In genomic region chr4:119873794-119874325, GRCh38 we compare ENCODE assay signal across 31 cellular contexts.
"Had no signal": no experiment of that assay in that cellular context is flagged by ENCODE, and none has a peak within 500 bp of the region (broad histone marks: within the 10 kb centered on the region; RNA-seq: fewer than 3 reads in every experiment).

No MANE protein-coding gene starts in this region.

- H3K27ac Mint-ChIP-seq: activated B cell treated with CpG ODN at 0.5 μM for 24 hours; activated CD8-positive, alpha-beta memory T cell treated with anti-CD3 and anti-CD28 coated beads, Interleukin-2, amount 10 ng/mL, durations not matched to agents 7 days and 5 days; activated CD8-positive, alpha-beta T cell treated with anti-CD3 and anti-CD28 coated beads for 36 hours; activated naive CD4-positive, alpha-beta T cell treated with anti-CD3 and anti-CD28 coated beads for 36 hours; activated naive CD4-positive, alpha-beta T cell treated with anti-CD3 and anti-CD28 coated beads, Interleukin-2, amount 50 U/mL, for 24 hours; activated naive CD8-positive, alpha-beta T cell treated with anti-CD3 and anti-CD28 coated beads for 36 hours; activated T-helper 1 cell treated with anti-CD3 and anti-CD28 coated beads, Interleukin-12 subunit alpha, Interleukin-12 subunit beta, Interleukin-2, Interleukin-4 antibody, amounts not matched to agents 30 ng/mL and 10 ng/mL and 1 ng/mL, durations not matched to agents 14 hours and 24 hours and 36 hours; activated T-helper 2 cell treated with anti-CD3 and anti-CD28 coated beads, Interferon-gamma antibody, Interleukin-2, Interleukin-4, amounts not matched to agents 10 μg/mL and 5 μg/mL and 100 μg/mL, durations not matched to agents 14 hours and 24 hours and 36 hours; effector memory CD8-positive, alpha-beta T cell; T-helper 17 cell; T-helper 2 cell treated with Interferon-gamma antibody and Interleukin-4, amounts not matched to agents 5 μg/mL and 100 μg/mL, for 36 hours had no signal

- H3K27me3 Mint-ChIP-seq: activated B cell treated with CpG ODN at 0.5 μM for 24 hours; activated naive CD8-positive, alpha-beta T cell treated with anti-CD3 and anti-CD28 coated beads for 36 hours; central memory CD8-positive, alpha-beta T cell; effector memory CD8-positive, alpha-beta T cell; T-helper 17 cell had no signal

- ATAC-seq: activated CD4-positive, CD25-positive, alpha-beta regulatory T cell treated with anti-CD3 and anti-CD28 coated beads, Interleukin-2, amount 50 U/mL, for 24 hours; activated CD8-positive, alpha-beta memory T cell treated with anti-CD3 and anti-CD28 coated beads, Interleukin-2, amount 10 ng/mL, durations not matched to agents 7 days and 5 days; activated CD8-positive, alpha-beta T cell treated with anti-CD3 and anti-CD28 coated beads for 36 hours; effector memory CD8-positive, alpha-beta T cell; foreskin keratinocyte; gastroesophageal sphincter; T-helper 17 cell had no signal

- H3K9me3 Mint-ChIP-seq: activated B cell treated with CpG ODN at 0.5 μM for 24 hours; activated CD8-positive, alpha-beta T cell treated with anti-CD3 and anti-CD28 coated beads for 36 hours; activated naive CD4-positive, alpha-beta T cell treated with anti-CD3 and anti-CD28 coated beads for 36 hours; activated naive CD4-positive, alpha-beta T cell treated with anti-CD3 and anti-CD28 coated beads, Interleukin-2, amount 50 U/mL, for 24 hours; activated naive CD8-positive, alpha-beta T cell treated with anti-CD3 and anti-CD28 coated beads for 36 hours; activated T-helper 1 cell treated with anti-CD3 and anti-CD28 coated beads, Interleukin-12 subunit alpha, Interleukin-12 subunit beta, Interleukin-2, Interleukin-4 antibody, amounts not matched to agents 30 ng/mL and 10 ng/mL and 1 ng/mL, durations not matched to agents 14 hours and 24 hours and 36 hours; activated T-helper 2 cell treated with anti-CD3 and anti-CD28 coated beads, Interferon-gamma antibody, Interleukin-2, Interleukin-4, amounts not matched to agents 10 μg/mL and 5 μg/mL and 100 μg/mL, durations not matched to agents 14 hours and 24 hours and 36 hours; T-helper 2 cell treated with Interferon-gamma antibody and Interleukin-4, amounts not matched to agents 5 μg/mL and 100 μg/mL, for 36 hours had no signal

- H3K4me3 Mint-ChIP-seq: activated B cell treated with CpG ODN at 0.5 μM for 24 hours; activated CD8-positive, alpha-beta memory T cell treated with anti-CD3 and anti-CD28 coated beads, Interleukin-2, amount 10 ng/mL, durations not matched to agents 7 days and 5 days; activated CD8-positive, alpha-beta T cell treated with anti-CD3 and anti-CD28 coated beads for 36 hours; activated naive CD4-positive, alpha-beta T cell treated with anti-CD3 and anti-CD28 coated beads for 36 hours; activated naive CD4-positive, alpha-beta T cell treated with anti-CD3 and anti-CD28 coated beads, Interleukin-2, amount 50 U/mL, for 24 hours; activated naive CD8-positive, alpha-beta T cell treated with anti-CD3 and anti-CD28 coated beads for 36 hours; activated T-helper 1 cell treated with anti-CD3 and anti-CD28 coated beads, Interleukin-12 subunit alpha, Interleukin-12 subunit beta, Interleukin-2, Interleukin-4 antibody, amounts not matched to agents 30 ng/mL and 10 ng/mL and 1 ng/mL, durations not matched to agents 14 hours and 24 hours and 36 hours; central memory CD8-positive, alpha-beta T cell; effector memory CD8-positive, alpha-beta T cell; T-helper 17 cell; T-helper 2 cell treated with Interferon-gamma antibody and Interleukin-4, amounts not matched to agents 5 μg/mL and 100 μg/mL, for 36 hours had no signal

- FAIRE-seq: bronchial epithelial cell had no signal

- DNase-seq: activated B cell treated with CpG ODN at 0.5 μM for 24 hours; activated CD4-positive, alpha-beta T cell treated with anti-CD3 and anti-CD28 coated beads for 48 hours; activated CD4-positive, alpha-beta T cell treated with anti-CD3 and anti-CD28 coated beads, Interleukin-2, amount 50 U/mL, for 1 hour; activated CD4-positive, alpha-beta T cell treated with anti-CD3 and anti-CD28 coated beads, Interleukin-2, amount 50 U/mL, for 48 hours; activated CD8-positive, alpha-beta memory T cell treated with anti-CD3 and anti-CD28 coated beads, Interleukin-2, amount 10 ng/mL, durations not matched to agents 7 days and 5 days; activated CD8-positive, alpha-beta memory T cell treated with anti-CD3 and anti-CD28 coated beads, Interleukin-2, amount 50 U/mL, for 4 hours; activated CD8-positive, alpha-beta T cell treated with anti-CD3 and anti-CD28 coated beads for 36 hours; activated effector memory CD4-positive, alpha-beta T cell treated with anti-CD3 and anti-CD28 coated beads, Interleukin-2, amount 50 U/mL, for 16 hours; activated naive CD4-positive, alpha-beta T cell treated with anti-CD3 and anti-CD28 coated beads for 36 hours; activated naive CD8-positive, alpha-beta T cell treated with anti-CD3 and anti-CD28 coated beads for 36 hours; activated T-cell treated with anti-CD3 and anti-CD28 coated beads, Interleukin-2, amount 50 U/mL, for 1 hour; activated T-cell treated with anti-CD3 and anti-CD28 coated beads, Interleukin-2, amount 50 U/mL, for 48 hours; brain microvascular endothelial cell; cortex of kidney; dermis blood vessel endothelial cell; effector CD4-positive, alpha-beta T cell; effector memory CD8-positive, alpha-beta T cell; erythroblast; foreskin keratinocyte; T-helper 1 cell; T-helper 17 cell; T1000; WERI-Rb-1 had no signal

- H3K36me3 Mint-ChIP-seq: activated CD8-positive, alpha-beta memory T cell treated with anti-CD3 and anti-CD28 coated beads, Interleukin-2, amount 10 ng/mL, durations not matched to agents 7 days and 5 days; activated naive CD4-positive, alpha-beta T cell treated with anti-CD3 and anti-CD28 coated beads, Interleukin-2, amount 50 U/mL, for 24 hours; activated naive CD8-positive, alpha-beta T cell treated with anti-CD3 and anti-CD28 coated beads for 36 hours had no signal

- H3K4me1 Mint-ChIP-seq: activated B cell treated with CpG ODN at 0.5 μM for 24 hours; activated CD8-positive, alpha-beta memory T cell treated with anti-CD3 and anti-CD28 coated beads, Interleukin-2, amount 10 ng/mL, durations not matched to agents 7 days and 5 days; activated naive CD4-positive, alpha-beta T cell treated with anti-CD3 and anti-CD28 coated beads, Interleukin-2, amount 50 U/mL, for 24 hours; activated naive CD8-positive, alpha-beta T cell treated with anti-CD3 and anti-CD28 coated beads for 36 hours; central memory CD8-positive, alpha-beta T cell; T-helper 17 cell had no signal
